12 cellular contexts compared by ENCODE assay signal in genomic region chr7:43570688-43571365, GRCh38. TPM values are rescaled to one million over a fixed set of nuclear protein-coding genes. Genes with fewer than 3 reads are reported as not detected.
DNase-seq lines count a peak whose midpoint lies in the region; ATAC-seq, FAIRE-seq and TF ChIP-seq lines count a peak whose summit lies in the region.
"Had no signal": no experiment of that assay in that cellular context is flagged by ENCODE, and none has a peak within 500 bp of the region (broad histone marks: within the 10 kb centered on the region; RNA-seq: fewer than 3 reads in every experiment).

No MANE protein-coding gene starts in this region.

- H3K4me3 ChIP-seq in A549 (no peak overlapping the region), PC-3 (ENCODE audit: low read length) (no peak overlapping the region), vagina (no peak overlapping the region)

- POLR2A ChIA-PET in A549 (lab: Yijun Ruan, JAX) (no interaction called here), PC-3 (lab: Charles Lee; ENCODE audit: unreplicated experiment) (interaction anchor here (3.0 kb wide), 1 partner anchor 12 kb away, joined by 54 read pairs; the partner anchor contains the start of gene STK17A), WTC11 (lab: Charles Lee) (no interaction called here)

- H3K36me3 Mint-ChIP-seq in WTC11, result no peaks in the 10 kb centered on the region

- intact Hi-C loops in PC-3 (cut with micrococcal nuclease), result loop anchor here (10.0 kb wide), 1 partner anchor 116 kb away; no protein-coding TSS in a partner anchor
- intact Hi-C loops in vagina (cut with DNase I), result no loop called here

- FAIRE-seq in A549 (lab: Jason Lieb, UNC), result no peak

- ATAC-seq in A549 (no peak), GM18907 (IDR thresholded peaks at IDR 0.05; ENCODE audit: unreplicated experiment) (peak; percentile 62), HG02610 (IDR thresholded peaks at IDR 0.05; ENCODE audit: unreplicated experiment) (peak; percentile 60), PC-3 (no peak), GM18861 (IDR thresholded peaks at IDR 0.05; ENCODE audit: unreplicated experiment) (no peak), WTC11 (no peak), GM18519 (IDR thresholded peaks at IDR 0.05; ENCODE audit: low FRiP score, unreplicated experiment) (no peak)
- ATAC-seq: Panc1, sciatic nerve had no signal

- H3K27me3 ChIP-seq in PC-3 (ENCODE audit: low read length), result no peaks in the 10 kb centered on the region
- no peaks in the 10 kb centered on the region for H3K27me3 ChIP-seq in vagina

- H3K27ac Mint-ChIP-seq in WTC11, result no peak overlapping the region

- BruUV-seq in PC-3 (replicated peaks; lab: Mats Ljungman, UMichigan), result no TSS peak

- no peaks in the 10 kb centered on the region for H3K4me1 Mint-ChIP-seq in WTC11

- WGBS in A549 (ENCODE audit: missing lambda C conversion rate), result 89% methylated on average over 4 of the region's 4 CpGs

- H3K27ac ChIP-seq in A549, result peak overlapping the region in 1 of 2 experiments; percentile 87; a peak in 3 of 6 replicates
- H3K27ac ChIP-seq in PC-3 (ENCODE audit: low read length), result peak overlapping the region; percentile 82
- no peak overlapping the region for H3K27ac ChIP-seq in vagina

- no peak for TF ChIP-seq POLR2A in A549 (IDR thresholded peaks at IDR 0.05; ENCODE audit: low read length)
- TF ChIP-seq POLR2A in vagina (IDR thresholded peaks at IDR 0.05), result no peak

- no peak for TF ChIP-seq CTCF in A549 (IDR thresholded peaks at IDR 0.05)
- no peak for TF ChIP-seq CTCF in PC-3 (conservative IDR thresholded peaks at IDR 0.05; ENCODE audit: low read depth, low read length)
- no peak for TF ChIP-seq CTCF in vagina (IDR thresholded peaks at IDR 0.05)
- TF ChIP-seq CTCF in WTC11 (IDR thresholded peaks at IDR 0.05), result no peak

- H3K4me3 Mint-ChIP-seq in WTC11, result no peak overlapping the region

- CTCF ChIA-PET in A549 (lab: Yijun Ruan, JAX), result interaction anchor here (1.6 to 5.5 kb wide), 2 partner anchors 12 to 131 kb away, joined by 7 to 55 read pairs; partner anchors contain the start of gene STK17A
- CTCF ChIA-PET in PC-3 (lab: Charles Lee), result interaction anchor here (0.6 to 1.2 kb wide), 2 partner anchors 12 to 194 kb away, joined by 3 to 8 read pairs; partner anchors contain the start of gene STK17A
- CTCF ChIA-PET in WTC11 (lab: Charles Lee), result interaction anchor here (3.2 to 4.1 kb wide), 2 partner anchors 12 kb away, joined by 23 to 38 read pairs; partner anchors contain the start of gene STK17A

- no peak for TF ChIP-seq EP300 in A549 (IDR thresholded peaks at IDR 0.05)

- peaks cover 24% of the 10 kb centered on the region for H3K4me1 ChIP-seq in A549
- peaks cover 49% of the 10 kb centered on the region for H3K4me1 ChIP-seq in PC-3 (ENCODE audit: insufficient read depth, low read length)
- H3K4me1 ChIP-seq in vagina, result peaks cover 6% of the 10 kb centered on the region

- DNase-seq in A549 (ENCODE audit: low read depth in 1 of 2, low spot score in 1 of 2) (no peak), PC-3 (peak; percentile 54), vagina (ENCODE audit: extremely low spot score in 2 of 2) (no peak), WTC11 (ENCODE audit: low spot score) (no peak)
- DNase-seq: aorta, NCI-H1694 had no signal

- H3K4me2 ChIP-seq in A549, result no peak overlapping the region
- no peak overlapping the region for H3K4me2 ChIP-seq in PC-3 (ENCODE audit: low read length)

- no peak overlapping the region for H3K9ac ChIP-seq in PC-3 (ENCODE audit: low read length)

- no peaks in the 10 kb centered on the region for H3K36me3 ChIP-seq in PC-3 (ENCODE audit: low read depth, low read length)
- no peaks in the 10 kb centered on the region for H3K36me3 ChIP-seq in vagina

- H3K9me2 ChIP-seq in PC-3 (replicated peaks; ENCODE audit: low read length), result no peaks in the 10 kb centered on the region

- no peak overlapping the region for H2AFZ ChIP-seq in PC-3 (ENCODE audit: low read length)

- H3K27me3 Mint-ChIP-seq in WTC11 (ENCODE audit: low read depth), result no peaks in the 10 kb centered on the region

- no peaks in the 10 kb centered on the region for H3K9me3 Mint-ChIP-seq in WTC11

- H3K79me2 ChIP-seq in PC-3 (ENCODE audit: low read length), result no peaks in the 10 kb centered on the region

- H3F3A ChIP-seq in PC-3 (ENCODE audit: low read length, unreplicated experiment), result peaks cover 3% of the 10 kb centered on the region

- no peaks in the 10 kb centered on the region for H3K9me3 ChIP-seq in A549
- H3K9me3 ChIP-seq in PC-3 (ENCODE audit: low read length), result no peaks in the 10 kb centered on the region
- H3K9me3 ChIP-seq in vagina, result no peaks in the 10 kb centered on the region

- no peaks in the 10 kb centered on the region for H4K20me1 ChIP-seq in PC-3 (ENCODE audit: low read length)

- no peak for TF ChIP-seq RAD21 in A549 (conservative IDR thresholded peaks at IDR 0.05 in 1 of 2, IDR thresholded peaks at IDR 0.05 in 1 of 2)

TF ChIP-seq in A549, 52 proteins besides CTCF, POLR2A, EP300 and RAD21:
- TF ChIP-seq BHLHE40 (IDR thresholded peaks at IDR 0.05; ENCODE audit: low read depth, low read length) (no peak), ESRRA (IDR thresholded peaks at IDR 0.05; ENCODE audit: borderline replicate concordance, low read length) (no peak), RCOR1 (IDR thresholded peaks at IDR 0.05; ENCODE audit: low read depth, low read length) (no peak), REST (IDR thresholded peaks at IDR 0.05) (no peak), FOSL2 (IDR thresholded peaks at IDR 0.05) (no peak), FOSL2 (CRISPR knock-in tag; IDR thresholded peaks at IDR 0.05) (peak; percentile 46; the same call in 1 of the 2 replicates)

TF ChIP-seq in WTC11, 78 proteins besides CTCF, POLR2A, EP300 and RAD21 (continues in another document):
- TF ChIP-seq NFATC4 (CRISPR knock-in tag; IDR thresholded peaks at IDR 0.05) (no peak), NFYB (CRISPR knock-in tag; conservative IDR thresholded peaks at IDR 0.05; ENCODE audit: low read depth) (no peak), ZNF532 (CRISPR knock-in tag; IDR thresholded peaks at IDR 0.05; ENCODE audit: borderline replicate concordance) (no peak), ZMAT4 (CRISPR knock-in tag; IDR thresholded peaks at IDR 0.05) (no peak), NFE2L1 (CRISPR knock-in tag; IDR thresholded peaks at IDR 0.05) (no peak), HMGA2 (CRISPR knock-in tag; IDR thresholded peaks at IDR 0.05) (no peak), ETV6 (CRISPR knock-in tag; IDR thresholded peaks at IDR 0.05) (no peak), GTF2I (CRISPR knock-in tag; conservative IDR thresholded peaks at IDR 0.05) (no peak), RELA (CRISPR knock-in tag; IDR thresholded peaks at IDR 0.05; ENCODE audit: borderline replicate concordance) (no peak)
- TF ChIP-seq, protein P1, sequence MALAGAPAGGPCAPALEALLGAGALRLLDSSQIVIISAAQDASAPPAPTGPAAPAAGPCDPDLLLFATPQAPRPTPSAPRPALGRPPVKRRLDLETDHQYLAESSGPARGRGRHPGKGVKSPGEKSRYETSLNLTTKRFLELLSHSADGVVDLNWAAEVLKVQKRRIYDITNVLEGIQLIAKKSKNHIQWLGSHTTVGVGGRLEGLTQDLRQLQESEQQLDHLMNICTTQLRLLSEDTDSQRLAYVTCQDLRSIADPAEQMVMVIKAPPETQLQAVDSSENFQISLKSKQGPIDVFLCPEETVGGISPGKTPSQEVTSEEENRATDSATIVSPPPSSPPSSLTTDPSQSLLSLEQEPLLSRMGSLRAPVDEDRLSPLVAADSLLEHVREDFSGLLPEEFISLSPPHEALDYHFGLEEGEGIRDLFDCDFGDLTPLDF (CRISPR knock-in tag; IDR thresholded peaks at IDR 0.05), result no peak

RNA-seq across cellular contexts. Expression of gene STK17A, which starts 12.1 kb away (rescaled TPM):
- polyA plus RNA-seq in A549 (2011; rRNA removed), result 20.2 and 27.3 TPM in 2 replicates
- polyA plus RNA-seq in A549 (2012; cell fraction: cytosol; rRNA removed), result 7.2 and 8.7 TPM in 2 replicates
- 5.0 and 5.3 TPM in 2 replicates for polyA plus RNA-seq in A549 (2012; cell fraction: nucleus; rRNA removed)
- 40.4 to 47.5 TPM (median 45.6 TPM) in 3 replicates for polyA plus RNA-seq in A549 (2017; fragmentation: RNase III; extraction: RNeasy Plus Mini Kit Qiagen cat#74134 plus additional on column Dnase treatment)
- polyA minus RNA-seq in A549 (2011; rRNA and poly(A)+ RNA removed), result 4.4 and 5.1 TPM in 2 replicates
- total RNA-seq in PC-3 (2014; rRNA removed), result 75.4 and 82.5 TPM in 2 replicates
- total RNA-seq in vagina, result 16.7 TPM
- total RNA-seq in WTC11 (2021), result 12.2 to 17.6 TPM (median 15.1 TPM) in 3 replicates

Comparison
In these comparisons a context has a peak if more than half of its experiments do, and no peak if none do; other contexts are left out.
1. ATAC-seq: peak in GM18907 (single experiment) and HG02610 (single experiment); none in A549 (0 of 2), PC-3 (single experiment), GM18861 (single experiment), WTC11 (single experiment) and GM18519 (single experiment).